ENCODE assay signal across 1 cellular context in the genomic region with DNA sequence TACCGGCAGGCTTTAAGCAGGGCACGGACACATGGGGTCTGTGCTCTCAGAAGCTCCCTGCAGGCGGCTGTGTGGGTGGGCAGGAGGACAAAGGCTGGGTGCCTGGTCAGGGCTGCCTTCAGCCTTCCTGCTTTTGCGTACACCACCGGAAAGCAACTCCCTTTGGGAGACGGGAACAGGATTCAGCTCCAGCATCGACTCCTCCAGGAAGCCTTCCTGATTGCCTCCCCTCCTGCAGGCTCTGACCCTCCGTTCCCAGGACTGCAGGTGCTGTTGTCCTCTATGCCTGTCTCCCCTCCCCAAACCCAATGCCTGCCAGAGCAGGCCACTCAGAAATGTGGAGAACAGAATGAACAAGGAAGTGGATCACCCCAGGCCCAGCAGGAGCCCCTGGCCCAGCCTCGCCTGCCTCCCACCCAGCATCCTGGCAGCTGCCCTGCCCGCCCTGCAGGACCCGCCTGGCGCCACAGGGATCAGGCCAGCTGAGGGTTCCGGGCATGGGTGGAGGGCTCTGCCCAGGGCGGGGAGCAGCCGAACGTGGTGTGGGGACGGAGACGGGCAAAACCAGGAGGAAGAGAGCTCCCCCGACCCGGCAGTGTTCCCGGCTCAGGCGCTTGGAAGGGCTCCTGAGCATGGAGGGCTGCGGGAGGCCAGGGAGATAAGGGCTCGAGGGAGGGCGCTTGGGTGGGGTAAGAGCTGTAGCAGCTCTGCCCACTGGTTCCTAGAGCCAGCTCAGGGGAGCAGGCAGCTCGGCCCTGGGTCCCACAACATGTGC.
TF ChIP-seq lines count a peak whose summit lies in the region.

No MANE protein-coding gene starts in this region.

TF ChIP-seq in HEK293, 187 proteins besides CTCF, POLR2A, EP300 and RAD21 (continued from another document):
- no peak for TF ChIP-seq ZXDB (tag by site-specific recombination; IDR thresholded peaks at IDR 0.05)
- TF ChIP-seq, protein P1, sequence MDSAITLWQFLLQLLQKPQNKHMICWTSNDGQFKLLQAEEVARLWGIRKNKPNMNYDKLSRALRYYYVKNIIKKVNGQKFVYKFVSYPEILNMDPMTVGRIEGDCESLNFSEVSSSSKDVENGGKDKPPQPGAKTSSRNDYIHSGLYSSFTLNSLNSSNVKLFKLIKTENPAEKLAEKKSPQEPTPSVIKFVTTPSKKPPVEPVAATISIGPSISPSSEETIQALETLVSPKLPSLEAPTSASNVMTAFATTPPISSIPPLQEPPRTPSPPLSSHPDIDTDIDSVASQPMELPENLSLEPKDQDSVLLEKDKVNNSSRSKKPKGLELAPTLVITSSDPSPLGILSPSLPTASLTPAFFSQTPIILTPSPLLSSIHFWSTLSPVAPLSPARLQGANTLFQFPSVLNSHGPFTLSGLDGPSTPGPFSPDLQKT (IDR thresholded peaks at IDR 0.05; ENCODE audit: borderline replicate concordance, low read depth, low read length), result no peak
- no peak for TF ChIP-seq ZNF394 (tag by site-specific recombination; IDR thresholded peaks at IDR 0.05; ENCODE audit: borderline replicate concordance)
- TF ChIP-seq ZNF768 (tag by site-specific recombination; IDR thresholded peaks at IDR 0.05), result no peak
- TF ChIP-seq ZNF660 (tag by site-specific recombination; IDR thresholded peaks at IDR 0.05), result no peak
- no peak for TF ChIP-seq ZNF416 (tag by site-specific recombination; IDR thresholded peaks at IDR 0.05)
- TF ChIP-seq ZNF132 (tag by site-specific recombination; IDR thresholded peaks at IDR 0.05; ENCODE audit: borderline replicate concordance), result no peak
